ENCODE assay signal across 9 cellular contexts in the genomic region with DNA sequence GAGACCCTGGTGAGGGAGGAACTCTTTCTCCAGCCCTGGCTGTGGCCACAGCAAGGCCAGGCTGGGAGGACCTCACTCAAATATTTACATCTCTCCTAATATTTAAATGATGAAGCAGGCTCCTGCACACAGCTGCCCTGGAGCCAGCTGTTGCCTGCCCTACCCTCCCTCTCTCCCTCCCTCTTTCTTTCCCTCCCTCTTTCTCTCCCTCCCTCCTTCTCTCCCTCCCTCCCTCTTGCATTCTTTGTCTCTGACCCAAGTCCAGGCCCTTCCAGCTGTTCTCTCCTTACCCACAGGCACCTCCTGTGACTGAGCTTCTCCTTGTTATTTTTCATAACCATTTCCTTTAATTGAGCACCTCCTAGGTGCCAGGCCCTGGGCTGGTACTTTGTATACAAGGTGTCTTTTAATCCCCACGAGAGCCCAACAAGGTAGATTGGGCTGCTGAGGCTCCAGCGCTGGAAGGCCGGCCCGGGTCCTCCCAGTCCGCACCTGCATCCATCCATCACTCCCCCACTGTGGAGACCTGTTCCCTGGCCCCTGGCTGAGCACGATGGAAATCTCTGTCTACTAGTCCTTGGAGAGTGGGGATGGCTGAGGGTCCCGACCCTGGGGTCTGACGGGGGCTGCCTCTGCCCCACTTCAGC.
DNase-seq lines count a peak whose midpoint lies in the region; ATAC-seq, FAIRE-seq and TF ChIP-seq lines count a peak whose summit lies in the region.
"Had no signal": no experiment of that assay in that cellular context is flagged by ENCODE, and none has a peak within 500 bp of the region (broad histone marks: within the 10 kb centered on the region; RNA-seq: fewer than 3 reads in every experiment).

No MANE protein-coding gene starts in this region.

- TF ChIP-seq CTCF in A549 (IDR thresholded peaks at IDR 0.05): no peak
- TF ChIP-seq CTCF in cardiac fibroblast (IDR thresholded peaks at IDR 0.05; ENCODE audit: low read depth, low read length): no peak

- peak overlapping the region; percentile 26; the same call in 2 of the 3 replicates for H3K4me2 ChIP-seq in A549
- H3K4me2 ChIP-seq: PC-9 had no signal

- peak in 1 of 2 experiments; percentile 7; a peak in 2 of 6 replicates for ATAC-seq in A549

- TF ChIP-seq RAD21 in A549 (conservative IDR thresholded peaks at IDR 0.05 in 1 of 2, IDR thresholded peaks at IDR 0.05 in 1 of 2): no peak

- TF ChIP-seq POLR2A in A549 (IDR thresholded peaks at IDR 0.05; ENCODE audit: low read length) (no peak), H54 (IDR thresholded peaks at IDR 0.05; ENCODE audit: low read depth, low read length) (no peak)

- no peaks in the 10 kb centered on the region for H3K36me3 ChIP-seq in mucosa of stomach (ENCODE audit: control insufficient read depth, insufficient read depth, low read length)

- DNase-seq in A549 (ENCODE audit: low read depth in 1 of 2, low spot score in 1 of 2) (no peak), H54 (ENCODE audit: insufficient read length, low spot score) (peak; percentile 61), cardiac fibroblast (ENCODE audit: low read depth in 2 of 2) (peak; percentile 63 to 73), anterior cingulate cortex (lab: John Stamatoyannopoulos, UW) (no peak), NCI-H446 treated with DMSO at 0.1 percent for 48 hours (lab: John Stamatoyannopoulos, UW) (no peak), CD1c-positive myeloid dendritic cell (ENCODE audit: extremely low spot score) (no peak)
- no peak for DNase-seq in activated CD4-positive, CD25-positive, alpha-beta regulatory T cell (lab: John Stamatoyannopoulos, UW)
- DNase-seq: PC-9 had no signal

- H3K27me3 ChIP-seq in mucosa of stomach (ENCODE audit: control insufficient read depth, insufficient read depth, low read length): no peaks in the 10 kb centered on the region

- H3K9me3 ChIP-seq in A549 (no peaks in the 10 kb centered on the region), mucosa of stomach (ENCODE audit: control insufficient read depth, low read length) (no peaks in the 10 kb centered on the region)

- TF ChIP-seq EP300 in A549 (IDR thresholded peaks at IDR 0.05): no peak

- FAIRE-seq in A549 (lab: Jason Lieb, UNC) (no peak), H54 (lab: Jason Lieb, UNC) (no peak)

- POLR2A ChIA-PET in A549 (lab: Yijun Ruan, JAX): no interaction called here

- H3K9ac ChIP-seq in mucosa of stomach (ENCODE audit: low read length): peak overlapping the region; percentile 13

- CTCF ChIA-PET in A549 (lab: Yijun Ruan, JAX): interaction anchor here (0.9 to 1.6 kb wide), 3 partner anchors 10 to 112 kb away, joined by 3 to 4 read pairs (median 4); no protein-coding TSS in a partner anchor

- no peak overlapping the region for H3K4me3 ChIP-seq in A549
- no peak overlapping the region for H3K4me3 ChIP-seq in cardiac fibroblast (replicated peaks in 1 of 2; ENCODE audit: low read depth in 2 of 2, low read length in 2 of 2)
- no peak overlapping the region for H3K4me3 ChIP-seq in mucosa of stomach (ENCODE audit: low read length)
- H3K4me3 ChIP-seq: PC-9 had no signal

- peak overlapping the region; percentile 25 to 61; a peak in 5 of 6 replicates for H3K27ac ChIP-seq in A549
- H3K27ac ChIP-seq: PC-9 had no signal

- 92% methylated on average over 8 of the region's 8 CpGs for WGBS in A549 (ENCODE audit: missing lambda C conversion rate)

- H3K4me1 ChIP-seq in A549 (peaks cover 83% of the 10 kb centered on the region), mucosa of stomach (ENCODE audit: control insufficient read depth, insufficient read depth, low read length) (peaks cover 54% of the 10 kb centered on the region)

TF ChIP-seq in A549, 52 proteins besides CTCF, POLR2A, EP300 and RAD21:
- TF ChIP-seq RFX5 (IDR thresholded peaks at IDR 0.05): no peak
- TF ChIP-seq, protein P1, sequence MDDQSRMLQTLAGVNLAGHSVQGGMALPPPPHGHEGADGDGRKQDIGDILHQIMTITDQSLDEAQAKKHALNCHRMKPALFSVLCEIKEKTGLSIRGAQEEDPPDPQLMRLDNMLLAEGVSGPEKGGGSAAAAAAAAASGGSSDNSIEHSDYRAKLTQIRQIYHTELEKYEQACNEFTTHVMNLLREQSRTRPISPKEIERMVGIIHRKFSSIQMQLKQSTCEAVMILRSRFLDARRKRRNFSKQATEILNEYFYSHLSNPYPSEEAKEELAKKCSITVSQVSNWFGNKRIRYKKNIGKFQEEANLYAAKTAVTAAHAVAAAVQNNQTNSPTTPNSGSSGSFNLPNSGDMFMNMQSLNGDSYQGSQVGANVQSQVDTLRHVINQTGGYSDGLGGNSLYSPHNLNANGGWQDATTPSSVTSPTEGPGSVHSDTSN (IDR thresholded peaks at IDR 0.05): no peak
- no peak for TF ChIP-seq MAZ (IDR thresholded peaks at IDR 0.05; ENCODE audit: borderline replicate concordance, low read depth, low read length)
- no peak for TF ChIP-seq ZSCAN20 (CRISPR knock-in tag; IDR thresholded peaks at IDR 0.05)
- TF ChIP-seq TFCP2L1 (CRISPR knock-in tag; IDR thresholded peaks at IDR 0.05): no peak
- TF ChIP-seq, protein P2, sequence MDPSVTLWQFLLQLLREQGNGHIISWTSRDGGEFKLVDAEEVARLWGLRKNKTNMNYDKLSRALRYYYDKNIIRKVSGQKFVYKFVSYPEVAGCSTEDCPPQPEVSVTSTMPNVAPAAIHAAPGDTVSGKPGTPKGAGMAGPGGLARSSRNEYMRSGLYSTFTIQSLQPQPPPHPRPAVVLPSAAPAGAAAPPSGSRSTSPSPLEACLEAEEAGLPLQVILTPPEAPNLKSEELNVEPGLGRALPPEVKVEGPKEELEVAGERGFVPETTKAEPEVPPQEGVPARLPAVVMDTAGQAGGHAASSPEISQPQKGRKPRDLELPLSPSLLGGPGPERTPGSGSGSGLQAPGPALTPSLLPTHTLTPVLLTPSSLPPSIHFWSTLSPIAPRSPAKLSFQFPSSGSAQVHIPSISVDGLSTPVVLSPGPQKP (IDR thresholded peaks at IDR 0.05; ENCODE audit: low read depth, low read length): no peak
- no peak for TF ChIP-seq MYC (IDR thresholded peaks at IDR 0.05; ENCODE audit: borderline replicate concordance, low read length)
- TF ChIP-seq MAFK (IDR thresholded peaks at IDR 0.05; ENCODE audit: partially characterized antibody): no peak
- TF ChIP-seq FOSB (CRISPR knock-in tag; IDR thresholded peaks at IDR 0.05): no peak
- TF ChIP-seq, protein P3, sequence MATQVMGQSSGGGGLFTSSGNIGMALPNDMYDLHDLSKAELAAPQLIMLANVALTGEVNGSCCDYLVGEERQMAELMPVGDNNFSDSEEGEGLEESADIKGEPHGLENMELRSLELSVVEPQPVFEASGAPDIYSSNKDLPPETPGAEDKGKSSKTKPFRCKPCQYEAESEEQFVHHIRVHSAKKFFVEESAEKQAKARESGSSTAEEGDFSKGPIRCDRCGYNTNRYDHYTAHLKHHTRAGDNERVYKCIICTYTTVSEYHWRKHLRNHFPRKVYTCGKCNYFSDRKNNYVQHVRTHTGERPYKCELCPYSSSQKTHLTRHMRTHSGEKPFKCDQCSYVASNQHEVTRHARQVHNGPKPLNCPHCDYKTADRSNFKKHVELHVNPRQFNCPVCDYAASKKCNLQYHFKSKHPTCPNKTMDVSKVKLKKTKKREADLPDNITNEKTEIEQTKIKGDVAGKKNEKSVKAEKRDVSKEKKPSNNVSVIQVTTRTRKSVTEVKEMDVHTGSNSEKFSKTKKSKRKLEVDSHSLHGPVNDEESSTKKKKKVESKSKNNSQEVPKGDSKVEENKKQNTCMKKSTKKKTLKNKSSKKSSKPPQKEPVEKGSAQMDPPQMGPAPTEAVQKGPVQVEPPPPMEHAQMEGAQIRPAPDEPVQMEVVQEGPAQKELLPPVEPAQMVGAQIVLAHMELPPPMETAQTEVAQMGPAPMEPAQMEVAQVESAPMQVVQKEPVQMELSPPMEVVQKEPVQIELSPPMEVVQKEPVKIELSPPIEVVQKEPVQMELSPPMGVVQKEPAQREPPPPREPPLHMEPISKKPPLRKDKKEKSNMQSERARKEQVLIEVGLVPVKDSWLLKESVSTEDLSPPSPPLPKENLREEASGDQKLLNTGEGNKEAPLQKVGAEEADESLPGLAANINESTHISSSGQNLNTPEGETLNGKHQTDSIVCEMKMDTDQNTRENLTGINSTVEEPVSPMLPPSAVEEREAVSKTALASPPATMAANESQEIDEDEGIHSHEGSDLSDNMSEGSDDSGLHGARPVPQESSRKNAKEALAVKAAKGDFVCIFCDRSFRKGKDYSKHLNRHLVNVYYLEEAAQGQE (IDR thresholded peaks at IDR 0.05): no peak
- TF ChIP-seq FOSL2 (IDR thresholded peaks at IDR 0.05): no peak
- TF ChIP-seq FOSL2 (CRISPR knock-in tag; IDR thresholded peaks at IDR 0.05): no peak
- no peak for TF ChIP-seq KDM5A (IDR thresholded peaks at IDR 0.05)
- no peak for TF ChIP-seq JUN (IDR thresholded peaks at IDR 0.05)
- no peak for TF ChIP-seq SREBF2 (IDR thresholded peaks at IDR 0.05)
- no peak for TF ChIP-seq HOXB13 (CRISPR knock-in tag; IDR thresholded peaks at IDR 0.05; ENCODE audit: low read depth)

Comparison
In these comparisons a context has a peak if more than half of its experiments do, and no peak if none do; other contexts are left out.
1. DNase-seq: peak in H54 (single experiment) and cardiac fibroblast (2 of 2); none in A549 (0 of 2), anterior cingulate cortex (0 of 58), NCI-H446 treated with DMSO at 0.1 percent for 48 hours (single experiment), activated CD4-positive, CD25-positive, alpha-beta regulatory T cell (0 of 4) and CD1c-positive myeloid dendritic cell (single experiment).